Comparison of ENCODE assay signal across 7 cellular contexts in the genomic region with DNA sequence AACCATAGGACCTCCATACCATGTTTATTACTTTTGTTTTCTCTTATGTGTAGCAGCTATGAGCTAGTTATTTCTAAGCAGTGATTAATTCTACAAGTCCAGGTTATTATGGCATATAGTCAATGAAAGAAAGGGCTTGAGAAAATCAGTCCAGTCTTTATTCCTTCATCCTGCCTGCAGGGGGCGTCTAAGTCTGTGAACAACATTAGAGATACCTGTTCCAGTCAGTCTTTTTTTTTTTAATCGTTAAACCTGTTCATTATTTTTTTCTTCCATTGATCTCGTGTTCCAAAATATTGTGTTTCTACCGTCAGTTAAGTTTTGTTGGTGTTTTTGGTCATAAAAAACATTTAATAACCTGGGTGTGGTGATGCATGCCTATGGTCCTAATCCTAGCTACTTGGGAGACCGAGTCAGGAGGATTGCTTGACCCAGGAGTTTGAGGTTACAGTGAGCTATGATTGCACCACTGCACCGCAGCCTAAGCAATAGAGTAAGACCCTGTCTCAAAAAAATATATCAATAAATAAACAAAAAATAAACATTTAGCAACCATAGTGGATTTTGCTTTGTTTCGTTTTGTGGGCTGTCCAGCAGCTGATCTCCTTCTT. TPM values are rescaled to one million over a fixed set of nuclear protein-coding genes. Genes with fewer than 3 reads are reported as not detected.
DNase-seq lines count a peak whose midpoint lies in the region; FAIRE-seq and TF ChIP-seq lines count a peak whose summit lies in the region.

No MANE protein-coding gene starts in this region.

- peaks cover 3% of the 10 kb centered on the region for H3K27me3 ChIP-seq in kidney epithelial cell (ENCODE audit: control insufficient read depth, insufficient read depth, low read length)

- no peaks in the 10 kb centered on the region for H3K36me3 ChIP-seq in kidney epithelial cell (ENCODE audit: control insufficient read depth, insufficient read depth, low read length)

- FAIRE-seq in GM19239 (lab: Jason Lieb, UNC) = no peak

- DNase-seq in NCI-H1694 (lab: John Stamatoyannopoulos, UW) (peak; percentile 72), T1000 (lab: John Stamatoyannopoulos, UW) (peak; percentile 11), astrocyte of the cerebellum (ENCODE audit: low read depth) (peak; percentile 50), kidney epithelial cell (ENCODE audit: low read depth) (peak; percentile 9), GM19239 (ENCODE audit: insufficient read length, low spot score) (no peak)
- DNase-seq in stimulated activated CD4-positive, alpha-beta T cell treated with anti-CD3 and anti-CD28 coated beads, Interleukin-4, amount 100 ng/mL, for 24 hours = peak; percentile 88

- in situ Hi-C loops in astrocyte of the cerebellum (cut with HindIII; ENCODE audit: low sequenced_read_pairs) = loop anchor here (25.0 kb wide), 1 partner anchor 337 kb away; the partner anchor contains the start of gene TTF2

- TF ChIP-seq CTCF in GM12874 (IDR thresholded peaks at IDR 0.05; ENCODE audit: insufficient read depth, low read depth, low read length) = peak; percentile 56
- TF ChIP-seq CTCF in astrocyte of the cerebellum (IDR thresholded peaks at IDR 0.05; ENCODE audit: low read depth, low read length, missing control alignments) = peak; percentile 74
- peak; percentile 81 for TF ChIP-seq CTCF in kidney epithelial cell (IDR thresholded peaks at IDR 0.05; ENCODE audit: insufficient read depth, low read length, poor library complexity, severe bottlenecking)

- no peak overlapping the region for H3K4me3 ChIP-seq in astrocyte of the cerebellum (ENCODE audit: low read depth, low read length)
- H3K4me3 ChIP-seq in kidney epithelial cell (ENCODE audit: low read depth, low read length) = no peak overlapping the region

RNA-seq across cellular contexts. Expression of gene CD2, which starts 29.4 kb away (rescaled TPM):
- total RNA-seq in kidney epithelial cell = not detected in 2 replicates

RNA-seq across cellular contexts. Expression of gene IGSF3, which starts 57.3 kb away (rescaled TPM):
- total RNA-seq in kidney epithelial cell = 34.8 and 39.0 TPM in 2 replicates
